In genomic region chr7:130918129-130919052, GRCh38 we compare ENCODE assay signal across 8 cellular contexts.
DNase-seq lines count a peak whose midpoint lies in the region; ATAC-seq, FAIRE-seq and TF ChIP-seq lines count a peak whose summit lies in the region.

No MANE protein-coding gene starts in this region.

- TF ChIP-seq CTCF in RWPE2 (IDR thresholded peaks at IDR 0.05; ENCODE audit: poor library complexity, severe bottlenecking) (no peak), gastrocnemius medialis (IDR thresholded peaks at IDR 0.05 in 4 of 5, conservative IDR thresholded peaks at IDR 0.05 in 1 of 5) (no peak), lower lobe of right lung (IDR thresholded peaks at IDR 0.05) (no peak)

- H3K4me3 ChIP-seq in RWPE2 (ENCODE audit: severe bottlenecking) (no peak overlapping the region), duodenal mucosa (ENCODE audit: low read depth in 1 of 2, low read length in 2 of 2) (peak overlapping the region; percentile 11 to 41), gastrocnemius medialis (peak overlapping the region in 1 of 4 donors; percentile 50), lower lobe of right lung (no peak overlapping the region)

- TF ChIP-seq POLR2A in gastrocnemius medialis (IDR thresholded peaks at IDR 0.05): peak in 1 of 2 donors; percentile 37

- H3K27ac ChIP-seq in RWPE2 (ENCODE audit: poor library complexity, severe bottlenecking) (peak overlapping the region; percentile 100), duodenal mucosa (ENCODE audit: low read depth, low read length) (peak overlapping the region; percentile 3), gastrocnemius medialis (peak overlapping the region; percentile 91 to 97 (median 94)), lower lobe of right lung (no peak overlapping the region)

- intact Hi-C loops in gastrocnemius medialis (cut with DNase I; ENCODE audit: low total_unique reads): no loop called here
- intact Hi-C loops in lower lobe of right lung (cut with DNase I): no loop called here

- FAIRE-seq in RCC 7860 (lab: Jason Lieb, UNC): no peak

- H3K4me1 ChIP-seq in RWPE2 (ENCODE audit: insufficient read depth, poor library complexity, severe bottlenecking): peaks cover 60% of the 10 kb centered on the region
- H3K4me1 ChIP-seq in duodenal mucosa (ENCODE audit: control insufficient read depth in 1 of 2, insufficient read depth in 2 of 2, low read length in 2 of 2): peaks cover 94% of the 10 kb centered on the region in 2 donors
- peaks cover 94 to 100% of the 10 kb centered on the region in 2 donors for H3K4me1 ChIP-seq in gastrocnemius medialis
- H3K4me1 ChIP-seq in lower lobe of right lung: peaks cover 91% of the 10 kb centered on the region

- H3K9ac ChIP-seq in duodenal mucosa (ENCODE audit: low read depth in 1 of 2, low read length in 2 of 2): peak overlapping the region; percentile 13 to 36

- ATAC-seq in RWPE2 (ENCODE audit: low read depth): no peak
- peak; percentile 5 for ATAC-seq in gastrocnemius medialis
- ATAC-seq in lower lobe of right lung: no peak
- ATAC-seq in GM18498 (IDR thresholded peaks at IDR 0.05; ENCODE audit: unreplicated experiment): no peak

- in situ Hi-C loops in gastrocnemius medialis (cut with MboI; ENCODE audit: low sequenced_read_pairs in 4 of 4): no loop called here

- peak; percentile 61 for DNase-seq in ELR (ENCODE audit: low read depth)
- no peak for DNase-seq in RWPE2 (ENCODE audit: low spot score)
- no peak for DNase-seq in gastrocnemius medialis
- no peak for DNase-seq in lower lobe of right lung
- DNase-seq in RCC 7860 (ENCODE audit: low spot score): no peak
- no peak for DNase-seq in COLO668 (lab: John Stamatoyannopoulos, UW; ENCODE audit: unreplicated experiment)

- H3K9me3 ChIP-seq in RWPE2 (ENCODE audit: severe bottlenecking) (no peaks in the 10 kb centered on the region), duodenal mucosa (ENCODE audit: control insufficient read depth in 1 of 2, low read length in 2 of 2) (no peaks in the 10 kb centered on the region), gastrocnemius medialis (no peaks in the 10 kb centered on the region), lower lobe of right lung (no peaks in the 10 kb centered on the region)

- H3K36me3 ChIP-seq in RWPE2 (ENCODE audit: low read depth): peaks cover 9% of the 10 kb centered on the region
- no peaks in the 10 kb centered on the region for H3K36me3 ChIP-seq in duodenal mucosa (ENCODE audit: control insufficient read depth in 1 of 2, insufficient read depth in 2 of 2, low read length in 2 of 2)
- H3K36me3 ChIP-seq in gastrocnemius medialis: no peaks in the 10 kb centered on the region
- H3K36me3 ChIP-seq in lower lobe of right lung: peaks cover 15% of the 10 kb centered on the region

- H3K27me3 ChIP-seq in RWPE2 (ENCODE audit: insufficient read depth, poor library complexity, severe bottlenecking): no peaks in the 10 kb centered on the region
- H3K27me3 ChIP-seq in duodenal mucosa (ENCODE audit: control insufficient read depth in 1 of 2, insufficient read depth in 2 of 2, low read length in 2 of 2): no peaks in the 10 kb centered on the region
- H3K27me3 ChIP-seq in gastrocnemius medialis: no peaks in the 10 kb centered on the region
- H3K27me3 ChIP-seq in lower lobe of right lung (ENCODE audit: low read depth): no peaks in the 10 kb centered on the region

Comparison
In these comparisons a context has a peak if more than half of its experiments do, and no peak if none do; other contexts are left out.
1. ATAC-seq: peak in gastrocnemius medialis (2 of 2); none in RWPE2 (single experiment), lower lobe of right lung (0 of 2) and GM18498 (single experiment).
2. H3K4me3 ChIP-seq: peak in duodenal mucosa (2 of 2); none in RWPE2 (single experiment) and lower lobe of right lung (single experiment).